Comparison of ENCODE assay signal across 30 cellular contexts in the genomic region with DNA sequence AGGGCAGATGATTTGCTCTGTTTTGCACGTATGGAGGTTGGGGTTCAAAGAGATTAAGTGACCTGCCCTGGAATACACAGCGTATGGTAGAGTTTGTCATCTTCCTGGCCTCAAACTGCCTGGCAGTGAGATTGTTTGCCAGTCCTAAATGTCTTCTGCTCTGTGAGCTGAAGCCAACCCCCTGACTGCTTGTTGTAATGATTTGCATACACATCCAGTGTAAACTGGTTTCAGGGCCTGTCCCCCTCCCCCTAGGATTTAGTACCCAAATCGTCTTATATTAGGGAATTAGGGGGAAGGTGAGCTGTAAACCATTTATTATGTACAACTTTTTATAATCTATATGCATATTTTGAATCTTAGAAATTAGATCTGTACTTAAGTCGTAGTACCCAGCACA.
"Had no signal": no experiment of that assay in that cellular context is flagged by ENCODE, and none has a peak within 500 bp of the region (broad histone marks: within the 10 kb centered on the region; RNA-seq: fewer than 3 reads in every experiment).

No MANE protein-coding gene starts in this region.

- DNase-seq: colonic mucosa; effector CD8-positive, alpha-beta T cell; endodermal cell; foreskin fibroblast; gastrocnemius medialis; heart left ventricle; left cardiac atrium; left lung; mesenchymal stem cell; mucosa of descending colon; naive B cell; sigmoid colon; stimulated activated CD4-positive, alpha-beta T cell treated with anti-CD3 and anti-CD28 coated beads, Interleukin-2, amount 100 ng/mL, for 24 hours; stimulated activated CD4-positive, alpha-beta T cell treated with anti-CD3 and anti-CD28 coated beads, Interleukin-4, amount 100 ng/mL, for 24 hours; stimulated activated naive CD8-positive, alpha-beta T cell treated with anti-CD3 and anti-CD28 coated beads, Interleukin-15, Interleukin-2, amounts not matched to agents 100 U/mL and 50 U/mL, for 24 hours; substantia nigra; testis; tibial artery had no signal

- H3K4me3 ChIP-seq: colonic mucosa, gastrocnemius medialis, heart left ventricle, hepatocyte, left lung, mucosa of descending colon, neural progenitor cell, right atrium auricular region, sigmoid colon, testis, tibial artery had no signal

- H3K27me3 ChIP-seq: colonic mucosa, gastrocnemius medialis, heart left ventricle, hepatocyte, left lung, neural progenitor cell, right atrium auricular region, sigmoid colon, testis, tibial artery had no signal

- H3K4me2 ChIP-seq: hepatocyte, neural progenitor cell had no signal

- H3K4me1 ChIP-seq: colonic mucosa, parathyroid adenoma had no signal

- H3K36me3 ChIP-seq: neural progenitor cell had no signal

- ATAC-seq: esophagus mucosa; gastrocnemius medialis; heart left ventricle; left cardiac atrium; left lung; mucosa of descending colon; stimulated activated memory B cell treated with anti-CD40 and anti-IgM and Interleukin-4, amounts not matched to agents 10 μg/mL and 1 μg/mL and 100 μg/mL, for 72 hours; stimulated activated naive CD8-positive, alpha-beta T cell treated with anti-CD3 and anti-CD28 coated beads, Interleukin-15, Interleukin-2, amounts not matched to agents 100 U/mL and 50 U/mL, for 24 hours had no signal

- H3K4me3 Mint-ChIP-seq: dendritic cell treated with granulocyte-macrophage colony-stimulating factor and Interleukin-4, amounts not matched to agents 40 ng/mL and 50 ng/mL, for 4 days; endodermal cell; mesothelial cell of epicardium; nephron; neural progenitor cell; stimulated activated memory B cell treated with anti-CD40 and anti-IgM and Interleukin-4, amounts not matched to agents 10 μg/mL and 1 μg/mL and 100 μg/mL, for 72 hours; type B pancreatic cell had no signal

- H3K27ac ChIP-seq: colonic mucosa, epithelial cell of prostate, gastrocnemius medialis, heart left ventricle, hepatocyte, left lung, neural progenitor cell, parathyroid adenoma, right atrium auricular region, sigmoid colon, testis, tibial artery had no signal

- H3K27me3 Mint-ChIP-seq: dendritic cell treated with granulocyte-macrophage colony-stimulating factor and Interleukin-4, amounts not matched to agents 40 ng/mL and 50 ng/mL, for 4 days; naive B cell; progenitor cell of endocrine pancreas; stimulated activated memory B cell treated with anti-CD40 and anti-IgM and Interleukin-4, amounts not matched to agents 10 μg/mL and 1 μg/mL and 100 μg/mL, for 72 hours; type B pancreatic cell had no signal

- H3K27ac Mint-ChIP-seq: dendritic cell treated with granulocyte-macrophage colony-stimulating factor and Interleukin-4, amounts not matched to agents 40 ng/mL and 50 ng/mL, for 4 days; endodermal cell; mesothelial cell of epicardium; nephron; neural progenitor cell; progenitor cell of endocrine pancreas; stimulated activated memory B cell treated with anti-CD40 and anti-IgM and Interleukin-4, amounts not matched to agents 10 μg/mL and 1 μg/mL and 100 μg/mL, for 72 hours; type B pancreatic cell had no signal

- H3K9me3 Mint-ChIP-seq: dendritic cell treated with granulocyte-macrophage colony-stimulating factor and Interleukin-4, amounts not matched to agents 40 ng/mL and 50 ng/mL, for 4 days; endodermal cell; mesothelial cell of epicardium; naive B cell; nephron; neural progenitor cell; stimulated activated memory B cell treated with anti-CD40 and anti-IgM and Interleukin-4, amounts not matched to agents 10 μg/mL and 1 μg/mL and 100 μg/mL, for 72 hours; type B pancreatic cell had no signal

- H3K79me2 ChIP-seq: parathyroid adenoma had no signal

- H2AFZ ChIP-seq: hepatocyte, neural progenitor cell, parathyroid adenoma had no signal
